8 cellular contexts compared by ENCODE assay signal in genomic region chr6:97053643-97054411, GRCh38.
DNase-seq lines count a peak whose midpoint lies in the region; ATAC-seq, FAIRE-seq and TF ChIP-seq lines count a peak whose summit lies in the region.

No MANE protein-coding gene starts in this region.

- ATAC-seq in T-cell (replicated peaks in 1 of 4), result no peak

- H3K27ac ChIP-seq in A673 (ENCODE audit: low read depth, low read length, poor library complexity, severe bottlenecking) (no peak overlapping the region), GM23248 (no peak overlapping the region)
- no peak overlapping the region for H3K27ac ChIP-seq in effector memory CD4-positive, alpha-beta T cell (ENCODE audit: insufficient read depth, low read length, poor library complexity, severe bottlenecking)

- H2AFZ ChIP-seq in GM23248, result no peak overlapping the region

- H3K27me3 Mint-ChIP-seq in T-cell, result peaks cover 0 to 1% of the 10 kb centered on the region in 2 donors

- DNase-seq in A673 (ENCODE audit: low spot score), result peak; percentile 38
- DNase-seq in GM23248, result peak; percentile 51
- DNase-seq in effector memory CD4-positive, alpha-beta T cell, result no peak
- DNase-seq in activated CD8-positive, alpha-beta memory T cell treated with anti-CD3 and anti-CD28 coated beads, Interleukin-2, amount 50 U/mL, for 4 hours, result no peak
- no peak for DNase-seq in stimulated activated naive CD4-positive, alpha-beta T cell (lab: John Stamatoyannopoulos, UW)
- DNase-seq in T-cell, result no peak

- no peaks in the 10 kb centered on the region for H3K9me3 Mint-ChIP-seq in T-cell

- H3K27me3 ChIP-seq in A673 (replicated peaks; ENCODE audit: insufficient read depth, low read depth, low read length, poor library complexity), result no peaks in the 10 kb centered on the region
- peaks cover 7% of the 10 kb centered on the region; the same call in 1 of the 2 replicates for H3K27me3 ChIP-seq in GM23248 (replicated peaks; ENCODE audit: insufficient read depth)
- no peaks in the 10 kb centered on the region for H3K27me3 ChIP-seq in effector memory CD4-positive, alpha-beta T cell (replicated peaks; ENCODE audit: control insufficient read depth, insufficient read depth, low read length, poor library complexity, severe bottlenecking)

- H3F3A ChIP-seq in GM23248 (ENCODE audit: insufficient read depth), result no peaks in the 10 kb centered on the region

- peak; percentile 77 for TF ChIP-seq CTCF in A673 (conservative IDR thresholded peaks at IDR 0.05; ENCODE audit: low read depth, low read length)

- H3K36me3 ChIP-seq in A673 (ENCODE audit: insufficient read depth, low read length, poor library complexity, severe bottlenecking) (no peaks in the 10 kb centered on the region), GM23248 (ENCODE audit: low read depth) (no peaks in the 10 kb centered on the region)
- H3K36me3 ChIP-seq in effector memory CD4-positive, alpha-beta T cell (ENCODE audit: control insufficient read depth, insufficient read depth, low read length), result no peaks in the 10 kb centered on the region

- BruUV-seq in A673 (replicated peaks; lab: Mats Ljungman, UMichigan), result no TSS peak

- no peaks in the 10 kb centered on the region for H3K36me3 Mint-ChIP-seq in T-cell

- peaks cover 9% of the 10 kb centered on the region for H3K4me1 ChIP-seq in A673 (ENCODE audit: insufficient read depth, low read length, poor library complexity, severe bottlenecking)
- H3K4me1 ChIP-seq in GM23248 (ENCODE audit: insufficient read depth), result no peaks in the 10 kb centered on the region
- H3K4me1 ChIP-seq in effector memory CD4-positive, alpha-beta T cell (ENCODE audit: control insufficient read depth, insufficient read depth, low read length, poor library complexity, severe bottlenecking), result no peaks in the 10 kb centered on the region

- H4K20me1 ChIP-seq in GM23248 (ENCODE audit: insufficient read depth), result no peaks in the 10 kb centered on the region

- H3K9me3 ChIP-seq in A673 (ENCODE audit: low read depth, low read length, poor library complexity, severe bottlenecking), result no peaks in the 10 kb centered on the region
- no peaks in the 10 kb centered on the region for H3K9me3 ChIP-seq in GM23248 (ENCODE audit: low read depth)
- no peaks in the 10 kb centered on the region for H3K9me3 ChIP-seq in effector memory CD4-positive, alpha-beta T cell (ENCODE audit: control insufficient read depth, low read length)

- no peak overlapping the region for H3K9ac ChIP-seq in GM23248

- in situ Hi-C loops in GM23248 (cut with MboI), result loop anchor here (10.0 kb wide), 1 partner anchor 429 kb away; no protein-coding TSS in a partner anchor

- CTCF ChIA-PET in A673 (lab: Charles Lee), result no interaction called here
- CTCF ChIA-PET in T-cell (lab: Charles Lee), result no interaction called here

- H3K4me3 Mint-ChIP-seq in T-cell, result no peak overlapping the region

- peaks cover 7 to 10% (median 10%) of the 10 kb centered on the region in 3 donors for H3K4me1 Mint-ChIP-seq in T-cell

- no peak overlapping the region for H3K27ac Mint-ChIP-seq in T-cell

- H3K4me2 ChIP-seq in GM23248 (ENCODE audit: unreplicated experiment), result no peak overlapping the region

- no peaks in the 10 kb centered on the region for H3K79me2 ChIP-seq in GM23248 (ENCODE audit: insufficient read depth)

- intact Hi-C loops in A673 (cut with micrococcal nuclease; ENCODE audit: unreplicated experiment), result loop anchor here (1.0 to 10.0 kb wide), 2 partner anchors 155 to 1689 kb away; no protein-coding TSS in a partner anchor

- H3K4me3 ChIP-seq in A673 (ENCODE audit: low read depth, low read length, poor library complexity, severe bottlenecking) (no peak overlapping the region), GM23248 (no peak overlapping the region)
- H3K4me3 ChIP-seq in effector memory CD4-positive, alpha-beta T cell (ENCODE audit: insufficient read depth, low read depth, low read length, poor library complexity, severe bottlenecking), result no peak overlapping the region

- no peaks in the 10 kb centered on the region for H3K9me2 ChIP-seq in GM23248 (ENCODE audit: insufficient read depth)

- POLR2A ChIA-PET in A673 (lab: Charles Lee; ENCODE audit: low non-redundant PET) (no interaction called here), T-cell (lab: Charles Lee) (no interaction called here)

- FAIRE-seq in TTC549 (lab: Jason Lieb, UNC) (peak; percentile 95), islet of Langerhans (lab: Jason Lieb, UNC) (peak; percentile 99)

Comparison
In these comparisons a context has a peak if more than half of its experiments do, and no peak if none do; other contexts are left out.
1. DNase-seq: peak in A673 (single experiment) and GM23248 (single experiment); none in effector memory CD4-positive, alpha-beta T cell (0 of 3), activated CD8-positive, alpha-beta memory T cell treated with anti-CD3 and anti-CD28 coated beads, Interleukin-2, amount 50 U/mL, for 4 hours (single experiment), stimulated activated naive CD4-positive, alpha-beta T cell (0 of 6) and T-cell (0 of 34).